Comparison of ENCODE assay signal across 15 cellular contexts in the genomic region with DNA sequence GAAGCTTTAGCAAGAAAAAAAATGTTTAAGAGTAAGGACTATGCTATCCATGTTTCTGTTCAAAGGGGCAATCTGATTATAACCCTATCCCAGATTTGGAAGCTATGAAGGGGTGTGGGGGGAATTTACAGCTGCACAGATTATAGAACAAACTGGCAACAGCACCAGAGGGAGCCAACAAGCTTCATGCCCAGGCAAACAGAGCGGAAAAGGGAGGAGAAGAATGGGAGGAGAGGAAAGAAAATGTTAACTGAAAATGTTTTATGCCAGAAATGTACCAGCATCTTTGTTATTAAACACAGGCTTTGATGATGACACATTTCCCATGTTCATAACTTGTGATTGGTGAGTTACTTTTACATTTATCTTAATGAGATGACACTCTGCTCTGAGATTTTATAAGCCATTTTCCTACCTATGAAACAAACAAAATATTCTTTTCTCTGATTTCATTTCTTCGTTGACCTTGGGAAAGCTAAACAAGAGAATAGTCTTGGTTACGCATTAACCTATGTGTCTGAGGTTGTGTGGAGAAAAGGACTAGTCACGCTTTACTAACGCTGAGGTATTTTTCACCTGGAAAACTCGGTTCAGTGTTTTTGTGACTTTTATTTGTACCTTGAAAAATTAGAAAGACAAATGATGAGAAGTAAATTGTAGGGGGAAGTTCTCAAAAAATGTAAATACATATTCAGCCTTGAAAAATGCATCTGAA.
"Had no signal": no experiment of that assay in that cellular context is flagged by ENCODE, and none has a peak within 500 bp of the region (broad histone marks: within the 10 kb centered on the region; RNA-seq: fewer than 3 reads in every experiment).

No MANE protein-coding gene starts in this region.

- H3K27me3 Mint-ChIP-seq: activated CD4-positive, alpha-beta T cell treated with anti-CD3 and anti-CD28 coated beads, Interleukin-2, amount 10 ng/mL, durations not matched to agents 7 days and 5 days; brain had no signal

- H3K36me3 Mint-ChIP-seq: activated naive CD4-positive, alpha-beta T cell treated with anti-CD3 and anti-CD28 coated beads, Interleukin-2, amount 50 U/mL, for 24 hours; brain had no signal

- H3K4me3 ChIP-seq: esophagus muscularis mucosa, left ventricle myocardium inferior, testis had no signal

- H3K27ac ChIP-seq: esophagus muscularis mucosa, left ventricle myocardium inferior, testis had no signal

- H3K27ac Mint-ChIP-seq: activated CD4-positive, alpha-beta T cell treated with anti-CD3 and anti-CD28 coated beads, Interleukin-2, amount 10 ng/mL, durations not matched to agents 7 days and 5 days; activated naive CD4-positive, alpha-beta T cell treated with anti-CD3 and anti-CD28 coated beads, Interleukin-2, amount 50 U/mL, for 24 hours; brain; stimulated activated naive CD8-positive, alpha-beta T cell treated with anti-CD3 and anti-CD28 coated beads, Interleukin-15, Interleukin-2, amounts not matched to agents 100 ng/mL and 50 ng/mL, for 24 hours had no signal

- H3K27me3 ChIP-seq: esophagus muscularis mucosa, testis had no signal

- H3K9me3 ChIP-seq: esophagus muscularis mucosa, left ventricle myocardium inferior, testis had no signal

- H3K9me3 Mint-ChIP-seq: activated CD4-positive, alpha-beta T cell treated with anti-CD3 and anti-CD28 coated beads, Interleukin-2, amount 10 ng/mL, durations not matched to agents 7 days and 5 days; brain had no signal

- H3K4me1 Mint-ChIP-seq: activated CD4-positive, alpha-beta T cell treated with anti-CD3 and anti-CD28 coated beads, Interleukin-2, amount 10 ng/mL, durations not matched to agents 7 days and 5 days; activated naive CD4-positive, alpha-beta T cell treated with anti-CD3 and anti-CD28 coated beads, Interleukin-2, amount 50 U/mL, for 24 hours had no signal

- H3K4me3 Mint-ChIP-seq: activated CD4-positive, alpha-beta T cell treated with anti-CD3 and anti-CD28 coated beads, Interleukin-2, amount 10 ng/mL, durations not matched to agents 7 days and 5 days; activated naive CD4-positive, alpha-beta T cell treated with anti-CD3 and anti-CD28 coated beads, Interleukin-2, amount 50 U/mL, for 24 hours; brain; stimulated activated naive CD8-positive, alpha-beta T cell treated with anti-CD3 and anti-CD28 coated beads, Interleukin-15, Interleukin-2, amounts not matched to agents 100 ng/mL and 50 ng/mL, for 24 hours had no signal

- H3K36me3 ChIP-seq: esophagus muscularis mucosa, left ventricle myocardium inferior had no signal

- DNase-seq: activated CD4-positive, alpha-beta T cell treated with anti-CD3 and anti-CD28 coated beads, Interleukin-2, amount 10 ng/mL, durations not matched to agents 7 days and 5 days; activated CD4-positive, CD25-positive, alpha-beta regulatory T cell; amygdala; cerebellar nuclear complex; glutamatergic neuron; left ventricle myocardium inferior; mesendoderm; stimulated activated CD4-positive, alpha-beta T cell treated with anti-CD3 and anti-CD28 coated beads, Interleukin-2, amount 100 ng/mL, for 48 hours; stimulated activated CD8-positive, alpha-beta memory T cell treated with anti-CD3 and anti-CD28 coated beads, Interleukin-4, amount 100 ng/mL, for 48 hours; T-helper 2 cell; testis had no signal
